In the genomic region with DNA sequence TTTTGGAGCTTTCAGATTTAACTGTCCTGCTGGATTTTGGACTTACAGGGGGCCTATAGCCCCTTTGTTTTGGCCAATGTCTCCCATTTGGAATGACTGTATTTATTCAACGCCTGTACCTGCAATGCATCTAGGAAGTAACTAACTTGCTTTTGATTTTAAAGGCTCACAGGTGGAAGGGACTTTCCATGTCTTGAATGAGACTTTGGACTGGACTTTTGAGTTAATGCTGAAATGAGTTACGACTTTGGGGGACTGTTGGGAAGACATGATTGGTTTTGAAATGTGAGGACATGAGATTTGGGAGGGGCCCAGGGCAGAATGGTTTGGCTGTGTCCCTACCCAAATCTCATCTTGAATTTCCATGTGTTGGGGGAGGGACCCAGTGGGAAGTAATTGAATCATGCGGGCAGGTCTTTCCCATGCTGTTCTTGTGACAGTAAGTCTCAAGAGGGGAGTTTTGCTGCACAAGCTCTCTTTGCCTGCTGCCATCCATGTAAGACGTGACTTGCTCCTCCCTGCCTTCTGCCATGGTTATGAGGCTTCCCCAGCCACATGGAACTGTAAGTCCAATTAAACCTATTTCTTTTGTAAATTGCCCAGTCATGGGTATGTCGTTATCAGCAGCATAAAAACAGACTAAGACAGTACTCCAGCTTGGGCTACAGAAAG, we compare ENCODE assay signal across 12 cellular contexts. TPM values are rescaled to one million over a fixed set of nuclear protein-coding genes. Genes with fewer than 3 reads are reported as not detected.
"Had no signal": no experiment of that assay in that cellular context is flagged by ENCODE, and none has a peak within 500 bp of the region (broad histone marks: within the 10 kb centered on the region; RNA-seq: fewer than 3 reads in every experiment).

No MANE protein-coding gene starts in this region.

RNA-seq across cellular contexts. Expression of gene PPIAL4G, which starts 43.3 kb away (rescaled TPM):
- total RNA-seq: dermis blood vessel endothelial cell, esophagus squamous epithelium, heart right ventricle, left lobe of liver, lower leg skin, lung microvascular endothelial cell, osteocyte, prostate gland, right atrium auricular region, sciatic nerve had no signal
- polyA plus RNA-seq: heart right ventricle, keratinocyte, urinary bladder had no signal
